In genomic region chr7:104857458-104858425, GRCh38 we compare ENCODE assay signal across 13 cellular contexts.
DNase-seq lines count a peak whose midpoint lies in the region; ATAC-seq, FAIRE-seq and TF ChIP-seq lines count a peak whose summit lies in the region.
"Had no signal": no experiment of that assay in that cellular context is flagged by ENCODE, and none has a peak within 500 bp of the region (broad histone marks: within the 10 kb centered on the region; RNA-seq: fewer than 3 reads in every experiment).

No MANE protein-coding gene starts in this region.

- H3K79me2 ChIP-seq in GM12878 (ENCODE audit: control insufficient read depth, insufficient read depth, low read length) (no peaks in the 10 kb centered on the region), osteoblast (ENCODE audit: insufficient read depth, low read length) (no peaks in the 10 kb centered on the region)

- no peaks in the 10 kb centered on the region for H3K9me3 Mint-ChIP-seq in CD14-positive monocyte
- H3K9me3 Mint-ChIP-seq: activated B cell treated with CpG ODN at 0.5 μM for 24 hours had no signal

- H3K4me2 ChIP-seq in GM12878 (ENCODE audit: control insufficient read depth, insufficient read depth), result peak overlapping the region; percentile 72
- H3K4me2 ChIP-seq in osteoblast (ENCODE audit: insufficient read depth, low read length), result no peak overlapping the region

- peak; percentile 67 for ATAC-seq in GM18498 (IDR thresholded peaks at IDR 0.05; ENCODE audit: unreplicated experiment)
- peak; percentile 50 for ATAC-seq in GM19452 (IDR thresholded peaks at IDR 0.05; ENCODE audit: unreplicated experiment)
- ATAC-seq in HG03175 (IDR thresholded peaks at IDR 0.05; ENCODE audit: unreplicated experiment), result peak; percentile 62
- peak; percentile 87 for ATAC-seq in GM12878
- ATAC-seq: left colon had no signal

- FAIRE-seq in GM12878 (lab: Jason Lieb, UNC), result peak; percentile 13

- no peak for TF ChIP-seq RAD21 in GM12878 (IDR thresholded peaks at IDR 0.05; ENCODE audit: insufficient read depth, low read depth, low read length)

- DNase-seq in GM12878 (ENCODE audit: low read depth, low spot score), result no peak
- no peak for DNase-seq in CD14-positive monocyte (ENCODE audit: low spot score)
- no peak for DNase-seq in SW480 (ENCODE audit: low spot score)
- DNase-seq in CD1c-positive myeloid dendritic cell (ENCODE audit: extremely low spot score), result no peak
- no peak for DNase-seq in osteoblast (ENCODE audit: insufficient read length, low spot score, missing footprints)
- DNase-seq: activated B cell treated with CpG ODN at 0.5 μM for 24 hours, EL, left colon, posterior cingulate gyrus had no signal

- CTCF ChIA-PET in GM12878 (lab: Yijun Ruan, JAX), result interaction anchor here (0.7 to 2.9 kb wide), 10 partner anchors 9 to 61 kb away, joined by 3 to 17 read pairs (median 4); no protein-coding TSS in a partner anchor

- RAD21 ChIA-PET in GM12878 (lab: Charles Lee; ENCODE audit: unreplicated experiment), result interaction anchor here (0.6 to 1.7 kb wide), 7 partner anchors 20 to 215 kb away, joined by 3 to 7 read pairs (median 5); no protein-coding TSS in a partner anchor

- H3K9me3 ChIP-seq in GM12878 (replicated peaks; ENCODE audit: control insufficient read depth, insufficient read depth, low read length), result no peaks in the 10 kb centered on the region
- H3K9me3 ChIP-seq in osteoblast (ENCODE audit: low read depth, low read length), result no peaks in the 10 kb centered on the region
- H3K9me3 ChIP-seq: HAP-1 had no signal

- peaks cover 0 to 5% (median 1%) of the 10 kb centered on the region in 3 donors for H3K27me3 Mint-ChIP-seq in CD14-positive monocyte (ENCODE audit: low read depth in 3 of 3)

- TF ChIP-seq CTCF in GM12878 (IDR thresholded peaks at IDR 0.05 in 2 of 3, conservative IDR thresholded peaks at IDR 0.05 in 1 of 3; ENCODE audit: control insufficient read depth in 2 of 3, extremely low read depth in 1 of 3, insufficient read depth in 1 of 3, low read depth in 3 of 3, low read length in 3 of 3) (no peak), CD14-positive monocyte (IDR thresholded peaks at IDR 0.05) (no peak), osteoblast (IDR thresholded peaks at IDR 0.05; ENCODE audit: extremely low read depth, low read depth, low read length) (no peak)

- H3K4me1 Mint-ChIP-seq in CD14-positive monocyte, result peaks cover 14% of the 10 kb centered on the region

- H3K27me3 ChIP-seq in GM12878 (replicated peaks in 1 of 2; ENCODE audit: control insufficient read depth in 2 of 2, insufficient read depth in 2 of 2, low read length in 1 of 2) (no peaks in the 10 kb centered on the region), osteoblast (ENCODE audit: insufficient read depth, low read length) (peaks cover 12% of the 10 kb centered on the region)

- H3K27ac ChIP-seq in GM12878 (ENCODE audit: control insufficient read depth, insufficient read depth) (peak overlapping the region; percentile 64), osteoblast (ENCODE audit: low read depth, low read length) (no peak overlapping the region)

- H3K4me3 Mint-ChIP-seq in CD14-positive monocyte, result no peak overlapping the region
- H3K4me3 Mint-ChIP-seq: activated B cell treated with CpG ODN at 0.5 μM for 24 hours had no signal

- no TSS peak for BruUV-seq in GM12878 (replicated peaks; lab: Mats Ljungman, UMichigan)

- in situ Hi-C loops in GM12878 (cut with MboI), result no loop called here

- WGBS in GM12878 (ENCODE audit: insufficient coverage, insufficient replicate concordance, low lambda C conversion rate, missing lambda C conversion rate), result 0% methylated on average over 5 of the region's 5 CpGs

- TF ChIP-seq POLR2A in GM12878 (IDR thresholded peaks at IDR 0.05; ENCODE audit: low read depth, low read length), result no peak

- H3K27ac Mint-ChIP-seq in CD14-positive monocyte, result peak overlapping the region in 1 of 7 donors; percentile 51
- H3K27ac Mint-ChIP-seq: activated B cell treated with CpG ODN at 0.5 μM for 24 hours had no signal

- no peaks in the 10 kb centered on the region for H4K20me1 ChIP-seq in GM12878 (ENCODE audit: control insufficient read depth, insufficient read depth)
- H4K20me1 ChIP-seq in osteoblast (ENCODE audit: insufficient read depth, low read length), result no peaks in the 10 kb centered on the region

- H3K4me3 ChIP-seq in GM12878 (no peak overlapping the region), osteoblast (ENCODE audit: insufficient read depth, low read length) (no peak overlapping the region)
- H3K4me3 ChIP-seq: HAP-1 had no signal

- intact Hi-C loops in GM12878 (cut with micrococcal nuclease; ENCODE audit: unreplicated experiment), result no loop called here
- intact Hi-C loops in CD14-positive monocyte (cut with micrococcal nuclease), result no loop called here

- SMC1A ChIA-PET in GM12878 (lab: Charles Lee; ENCODE audit: uncharacterized antibody, unreplicated experiment), result interaction anchor here (1.3 to 3.3 kb wide), 8 partner anchors 10 to 214 kb away, joined by 3 to 20 read pairs (median 5); no protein-coding TSS in a partner anchor

- H2AFZ ChIP-seq in GM12878 (ENCODE audit: control insufficient read depth, low read depth, low read length) (peak overlapping the region; percentile 57), osteoblast (ENCODE audit: low read length) (no peak overlapping the region)

- peaks cover 10% of the 10 kb centered on the region for H3K4me1 ChIP-seq in GM12878 (ENCODE audit: control insufficient read depth, insufficient read depth, low read length)
- no peaks in the 10 kb centered on the region for H3K4me1 ChIP-seq in osteoblast (ENCODE audit: insufficient read depth, low read length)
- H3K4me1 ChIP-seq: HAP-1 had no signal

- POLR2A ChIA-PET in GM12878 (lab: Charles Lee), result interaction anchor here (0.5 to 1.0 kb wide), 3 partner anchors 9 to 735 kb away, joined by 3 to 8 read pairs (median 6); no protein-coding TSS in a partner anchor

- no peak for TF ChIP-seq EP300 in GM12878 (IDR thresholded peaks at IDR 0.05; ENCODE audit: borderline replicate concordance in 1 of 2, control insufficient read depth in 1 of 2, low read depth in 2 of 2, low read length in 2 of 2)

- H3K36me3 Mint-ChIP-seq in CD14-positive monocyte, result no peaks in the 10 kb centered on the region

- H3K9ac ChIP-seq in GM12878 (ENCODE audit: control insufficient read depth, insufficient read depth, low read length), result peak overlapping the region; percentile 43; the same call in 1 of the 2 replicates

- no peaks in the 10 kb centered on the region for H3K36me3 ChIP-seq in GM12878 (ENCODE audit: control insufficient read depth in 2 of 2, insufficient read depth in 2 of 2, low read length in 1 of 2)
- H3K36me3 ChIP-seq in osteoblast (ENCODE audit: insufficient read depth, low read length), result no peaks in the 10 kb centered on the region
- H3K36me3 ChIP-seq: HAP-1 had no signal

TF ChIP-seq in GM12878, 131 proteins besides CTCF, POLR2A, EP300 and RAD21:
- TF ChIP-seq IKZF2 (IDR thresholded peaks at IDR 0.05) (peak; percentile 39 to 53), IKZF1 (conservative IDR thresholded peaks at IDR 0.05) (peak; percentile 42; the same call in 1 of the 2 replicates), EED (IDR thresholded peaks at IDR 0.05; ENCODE audit: low read depth) (peak; percentile 54; the same call in 1 of the 2 replicates), POU2F2 (IDR thresholded peaks at IDR 0.05; ENCODE audit: borderline replicate concordance, low read depth, low read length) (no peak), RELB (IDR thresholded peaks at IDR 0.05; ENCODE audit: low read depth) (peak; percentile 37; the same call in 1 of the 2 replicates), CHD1 (IDR thresholded peaks at IDR 0.05; ENCODE audit: low read depth, low read length) (no peak), RUNX3 (IDR thresholded peaks at IDR 0.05; ENCODE audit: low read length) (peak; percentile 73), NFIC (IDR thresholded peaks at IDR 0.05; ENCODE audit: low read depth, low read length) (peak; percentile 61), JUNB (IDR thresholded peaks at IDR 0.05) (no peak)
